Comparison of ENCODE assay signal across 2 cellular contexts in the genomic region with DNA sequence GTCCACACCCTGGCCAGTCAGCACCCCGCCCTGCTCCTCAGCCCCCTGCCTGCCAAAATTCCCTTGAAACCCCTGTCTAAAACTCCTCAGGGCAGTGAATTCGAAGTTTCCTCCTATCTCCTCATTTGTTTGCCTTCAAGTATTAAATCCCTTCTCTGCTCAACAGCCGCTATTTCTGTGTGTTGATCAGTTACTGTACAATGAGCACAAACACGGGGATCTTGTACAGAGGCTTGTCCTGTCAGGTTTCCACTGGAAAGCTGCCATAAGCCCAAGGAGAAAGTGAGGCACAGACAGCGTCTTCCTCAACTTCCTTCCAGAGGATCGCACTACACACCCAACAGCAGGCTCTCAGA. TPM values are rescaled to one million over a fixed set of nuclear protein-coding genes. Genes with fewer than 3 reads are reported as not detected.
"Had no signal": no experiment of that assay in that cellular context is flagged by ENCODE, and none has a peak within 500 bp of the region (broad histone marks: within the 10 kb centered on the region; RNA-seq: fewer than 3 reads in every experiment).

No MANE protein-coding gene starts in this region.

RNA-seq across cellular contexts. Expression of gene AKR1C1, which starts 23.2 kb away (rescaled TPM):
- polyA plus RNA-seq: immature natural killer cell; naive thymus-derived CD4-positive, alpha-beta T cell had no signal
